8 cellular contexts compared by ENCODE assay signal in genomic region chr17:17959520-17960361, GRCh38. TPM values are rescaled to one million over a fixed set of nuclear protein-coding genes. Genes with fewer than 3 reads are reported as not detected.
DNase-seq lines count a peak whose midpoint lies in the region; ATAC-seq and TF ChIP-seq lines count a peak whose summit lies in the region.

No MANE protein-coding gene starts in this region.

- peaks cover 1% of the 10 kb centered on the region; the same call in 1 of the 2 replicates for H3K36me3 ChIP-seq in BJ (ENCODE audit: control insufficient read depth, insufficient read depth, low read length)

- DNase-seq in BJ (ENCODE audit: low read depth) (no peak), SW 1271 (lab: John Stamatoyannopoulos, UW) (peak; percentile 26 to 47), fibroblast of peridontal ligament (ENCODE audit: extremely low read depth) (peak; percentile 74), sciatic nerve (ENCODE audit: low spot score) (peak; percentile 19), NCI-H128 (lab: John Stamatoyannopoulos, UW; ENCODE audit: unreplicated experiment) (no peak)
- no peak for DNase-seq in NK-92 treated with Interleukin-12 subunit alpha and Interleukin-12 subunit beta, amount 100 ng/mL, for 24 hours (lab: John Stamatoyannopoulos, UW)

- CTCF ChIA-PET in BJ (lab: Yijun Ruan, JAX): interaction anchor here (0.6 to 0.9 kb wide), 6 partner anchors 8 to 605 kb away, joined by 3 to 6 read pairs (median 3); no protein-coding TSS in a partner anchor

- no peak for TF ChIP-seq CTCF in BJ (IDR thresholded peaks at IDR 0.05; ENCODE audit: insufficient read depth, low read depth, low read length)

- intact Hi-C loops in sciatic nerve (cut with DNase I): no loop called here

- ATAC-seq in GM19463 (IDR thresholded peaks at IDR 0.05; ENCODE audit: unreplicated experiment): peak; percentile 57
- ATAC-seq in sciatic nerve: peak; percentile 69
- ATAC-seq in GM18520 (IDR thresholded peaks at IDR 0.05; ENCODE audit: unreplicated experiment): no peak

- peak overlapping the region; percentile 18 for H3K4me3 ChIP-seq in BJ (ENCODE audit: low read depth, low read length)

- POLR2A ChIA-PET in BJ (lab: Charles Lee): interaction anchor here (0.7 kb wide), 1 partner anchor 343 kb away, joined by 3 read pairs; no protein-coding TSS in a partner anchor

- H3K27me3 ChIP-seq in BJ (ENCODE audit: control insufficient read depth, insufficient read depth, low read length): no peaks in the 10 kb centered on the region

RNA-seq across cellular contexts. Expression of gene TOM1L2, which starts 12.5 kb away (rescaled TPM):
- 30.1 and 39.6 TPM in 2 replicates for polyA plus RNA-seq in BJ (2011; rRNA removed)
- polyA minus RNA-seq in BJ (2011; rRNA and poly(A)+ RNA removed): 36.7 and 39.1 TPM in 2 replicates
- 144 TPM for total RNA-seq in sciatic nerve

RNA-seq across cellular contexts. Expression of gene DRC3, which starts 12.9 kb away (rescaled TPM):
- polyA plus RNA-seq in BJ (2011; rRNA removed): 0.93 and 1.2 TPM in 2 replicates
- polyA minus RNA-seq in BJ (2011; rRNA and poly(A)+ RNA removed): 0.66 and 0.98 TPM in 2 replicates
- total RNA-seq in sciatic nerve: 5.8 TPM

Comparison
In these comparisons a context has a peak if more than half of its experiments do, and no peak if none do; other contexts are left out.
1. DNase-seq: peak in SW 1271 (2 of 2), fibroblast of peridontal ligament (single experiment) and sciatic nerve (single experiment); none in BJ (single experiment), NCI-H128 (single experiment) and NK-92 treated with Interleukin-12 subunit alpha and Interleukin-12 subunit beta, amount 100 ng/mL, for 24 hours (single experiment).